8 cellular contexts compared by ENCODE assay signal in the genomic region with DNA sequence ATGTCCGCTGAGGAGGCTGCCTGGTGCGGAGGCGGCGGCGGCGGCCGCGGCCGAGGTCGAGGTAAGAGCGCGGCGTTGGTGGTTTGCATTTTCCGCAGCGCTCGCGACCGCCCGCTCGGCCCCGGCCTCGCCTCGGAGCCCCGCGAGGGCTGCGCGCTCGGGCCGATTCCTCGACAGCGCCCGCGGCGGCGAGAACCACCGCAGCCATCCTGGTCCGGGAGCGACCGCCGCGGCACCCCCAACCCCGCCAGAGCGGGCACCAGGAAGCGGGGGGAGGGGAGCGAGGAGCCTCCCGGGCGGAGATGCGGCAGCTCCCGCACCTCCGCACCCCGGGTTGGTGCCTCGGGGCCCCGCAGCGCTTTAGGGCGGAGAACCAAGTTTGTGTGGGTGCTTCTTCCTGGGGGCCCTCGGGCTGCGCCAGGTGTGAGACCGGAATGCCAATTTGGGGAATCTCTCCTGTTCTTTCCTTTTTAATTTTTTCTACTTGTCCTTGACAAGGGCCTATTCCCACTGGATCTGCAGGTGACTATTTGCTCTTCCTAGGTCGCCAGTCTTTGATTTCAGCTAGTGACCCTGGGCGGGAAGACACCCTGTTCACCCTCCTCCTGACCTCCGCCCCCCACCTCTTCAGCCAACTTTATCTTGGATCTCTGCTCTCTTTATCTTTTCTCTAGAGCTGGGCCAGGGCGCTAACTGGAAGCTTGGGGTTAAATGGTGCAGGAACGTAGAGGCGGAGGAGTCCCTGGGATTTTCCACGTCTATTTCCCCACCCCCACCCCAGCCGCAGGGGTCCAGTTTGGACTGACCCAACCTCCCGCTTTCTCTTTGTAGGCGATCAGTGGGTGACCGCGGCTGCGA. TPM values are rescaled to one million over a fixed set of nuclear protein-coding genes. Genes with fewer than 3 reads are reported as not detected.
DNase-seq lines count a peak whose midpoint lies in the region; ATAC-seq, FAIRE-seq and TF ChIP-seq lines count a peak whose summit lies in the region.

A gene with protein sequence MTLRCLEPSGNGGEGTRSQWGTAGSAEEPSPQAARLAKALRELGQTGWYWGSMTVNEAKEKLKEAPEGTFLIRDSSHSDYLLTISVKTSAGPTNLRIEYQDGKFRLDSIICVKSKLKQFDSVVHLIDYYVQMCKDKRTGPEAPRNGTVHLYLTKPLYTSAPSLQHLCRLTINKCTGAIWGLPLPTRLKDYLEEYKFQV (plus strand): TSS at position 822 of the 858 bp plus-strand sequence. CDS start 223 bp downstream, outside the sequence.

- H3K9ac ChIP-seq in endothelial cell of umbilical vein (replicated peaks; ENCODE audit: extremely low read depth, insufficient read depth, low read length) (no peak within 1 kb of the TSS), mucosa of stomach (ENCODE audit: low read length) (peak within 1 kb of the TSS; percentile 82)

- whole genome bisulfite sequencing in thymus: under 1% methylated on average over 71 of the region's 71 CpGs

- no peaks in the 10 kb centered on the region for H3K79me2 ChIP-seq in endothelial cell of umbilical vein (ENCODE audit: control insufficient read depth, insufficient read depth, low read length)

- peak; percentile 31 for FAIRE-seq in endothelial cell of umbilical vein (lab: Jason Lieb, UNC)

- no peaks in the 10 kb centered on the region for H4K20me1 ChIP-seq in endothelial cell of umbilical vein (replicated peaks; ENCODE audit: control insufficient read depth, extremely low read depth, insufficient read depth, low read length)

- POLR2A ChIA-PET in endothelial cell of umbilical vein (lab: Charles Lee): no interaction called here

- no peak for TF ChIP-seq CTCF in endothelial cell of umbilical vein (IDR thresholded peaks at IDR 0.05; ENCODE audit: extremely low read depth in 1 of 2, insufficient read depth in 1 of 2, low read depth in 1 of 2, low read length in 2 of 2)

- H3K9me1 ChIP-seq in endothelial cell of umbilical vein (replicated peaks; ENCODE audit: control insufficient read depth, extremely low read depth, insufficient read depth, low read length): no peaks in the 10 kb centered on the region

- dilution Hi-C loops in endothelial cell of umbilical vein (cut with MboI; ENCODE audit: extremely low pct_ligation_motif_present, low sequenced_read_pairs): no loop called here

- H3K27ac ChIP-seq in endothelial cell of umbilical vein (ENCODE audit: insufficient read depth, low read depth, low read length) (no peak within 1 kb of the TSS), thymus (ENCODE audit: low read depth) (peak within 1 kb of the TSS; percentile 88)

- H3K4me1 ChIP-seq in endothelial cell of umbilical vein (ENCODE audit: control insufficient read depth, extremely low read depth, insufficient read depth, low read length) (peaks cover 24% of the 10 kb centered on the region), mucosa of stomach (ENCODE audit: control insufficient read depth, insufficient read depth, low read length) (no peaks in the 10 kb centered on the region), thymus (ENCODE audit: control insufficient read depth, insufficient read depth, low read length) (peaks cover 15% of the 10 kb centered on the region)

- H3K4me3 ChIP-seq in endothelial cell of umbilical vein (replicated peaks in 1 of 3; ENCODE audit: insufficient read depth in 1 of 3, low read depth in 1 of 3, low read length in 3 of 3) (peak within 1 kb of the TSS; percentile 24 to 71 (median 68)), mucosa of stomach (ENCODE audit: low read length) (peak within 1 kb of the TSS; percentile 73), thymus (ENCODE audit: low read length) (peak within 1 kb of the TSS; percentile 67)

- H2AFZ ChIP-seq in endothelial cell of umbilical vein (ENCODE audit: low read depth, low read length): peak within 1 kb of the TSS; percentile 91

- H3K27me3 ChIP-seq in endothelial cell of umbilical vein (ENCODE audit: control insufficient read depth in 2 of 2, insufficient read depth in 2 of 2, low read length in 2 of 2) (peaks cover 34 to 37% of the 10 kb centered on the region in 2 experiments), mucosa of stomach (ENCODE audit: control insufficient read depth, insufficient read depth, low read length) (peaks cover 17% of the 10 kb centered on the region), thymus (ENCODE audit: control insufficient read depth, insufficient read depth) (peaks cover 55% of the 10 kb centered on the region)

- BruUV-seq in endothelial cell of umbilical vein (replicated peaks; lab: Mats Ljungman, UMichigan): no TSS peak

- H3K9me3 ChIP-seq in endothelial cell of umbilical vein (replicated peaks; ENCODE audit: control insufficient read depth, insufficient read depth, low read length) (no peaks in the 10 kb centered on the region), mucosa of stomach (ENCODE audit: control insufficient read depth, low read length) (no peaks in the 10 kb centered on the region), thymus (ENCODE audit: control insufficient read depth) (peaks cover 2% of the 10 kb centered on the region)

- peak within 1 kb of the TSS; percentile 60 for H3K4me2 ChIP-seq in endothelial cell of umbilical vein (ENCODE audit: insufficient read depth, low read length)

- DNase-seq in LoVo (ENCODE audit: low spot score): peak; percentile 47
- peak; percentile 18 for DNase-seq in activated CD4-positive, alpha-beta T cell treated with anti-CD3 and anti-CD28 coated beads, Interleukin-2, amount 50 U/mL, for 1 hour
- peak; percentile 8 for DNase-seq in endothelial cell of umbilical vein (ENCODE audit: low read depth, low spot score)
- DNase-seq in NCI-H187 treated with DMSO at 0.1 percent for 48 hours (lab: John Stamatoyannopoulos, UW): no peak

- CTCF ChIA-PET in endothelial cell of umbilical vein (lab: Charles Lee): interaction anchor here (1.3 to 11.2 kb wide), 3 partner anchors 69 to 529 kb away, joined by 5 to 366 read pairs (median 17); no protein-coding TSS in a partner anchor

- no peak for TF ChIP-seq POLR2A in endothelial cell of umbilical vein (IDR thresholded peaks at IDR 0.05; ENCODE audit: low read depth, low read length)

- intact Hi-C loops in endothelial cell of umbilical vein (cut with micrococcal nuclease): loop anchor here (1.0 to 5.0 kb wide), 6 partner anchors 19 to 265 kb away; no protein-coding TSS in a partner anchor

- H3K36me3 ChIP-seq in endothelial cell of umbilical vein (ENCODE audit: control insufficient read depth in 2 of 2, extremely low read depth in 1 of 2, insufficient read depth in 2 of 2, low read length in 2 of 2): no peaks in the 10 kb centered on the region
- no peaks in the 10 kb centered on the region for H3K36me3 ChIP-seq in mucosa of stomach (ENCODE audit: control insufficient read depth, insufficient read depth, low read length)
- H3K36me3 ChIP-seq in thymus (ENCODE audit: control insufficient read depth, insufficient read depth): no peaks in the 10 kb centered on the region

- peak; percentile 8 for ATAC-seq in GM19035 (IDR thresholded peaks at IDR 0.05; ENCODE audit: unreplicated experiment)
- no peak for ATAC-seq in HG03175 (IDR thresholded peaks at IDR 0.05; ENCODE audit: unreplicated experiment)

TF ChIP-seq in endothelial cell of umbilical vein, 7 proteins besides CTCF, POLR2A, EP300 and RAD21:
- TF ChIP-seq JUN (IDR thresholded peaks at IDR 0.05; ENCODE audit: borderline replicate concordance, insufficient read depth, insufficient read length, low read depth) (no peak), POLR2AphosphoS5 (IDR thresholded peaks at IDR 0.05; ENCODE audit: insufficient read depth, low read depth, low read length) (no peak), MYC (IDR thresholded peaks at IDR 0.05; ENCODE audit: low read depth, low read length) (no peak), EZH2 (IDR thresholded peaks at IDR 0.05; ENCODE audit: borderline replicate concordance, low read depth, low read length, severe bottlenecking) (no peak), GATA2 (IDR thresholded peaks at IDR 0.05; ENCODE audit: insufficient read depth, insufficient read length, low read depth, low read length) (no peak), FOS (IDR thresholded peaks at IDR 0.05; ENCODE audit: borderline replicate concordance, insufficient read depth, low read length) (no peak)
- TF ChIP-seq, protein P1, sequence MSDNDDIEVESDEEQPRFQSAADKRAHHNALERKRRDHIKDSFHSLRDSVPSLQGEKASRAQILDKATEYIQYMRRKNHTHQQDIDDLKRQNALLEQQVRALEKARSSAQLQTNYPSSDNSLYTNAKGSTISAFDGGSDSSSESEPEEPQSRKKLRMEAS (IDR thresholded peaks at IDR 0.05; ENCODE audit: insufficient read depth, insufficient read length): no peak
TF ChIP-seq in endothelial cell of umbilical vein: peak in this region for 0.

RNA-seq across cellular contexts. Expression of the gene that starts here (rescaled TPM):
- 4.1 and 5.6 TPM in 2 replicates for total RNA-seq in endothelial cell of umbilical vein
- polyA plus RNA-seq in endothelial cell of umbilical vein (2.4 and 3.5 TPM in 2 replicates), thymus (48.8 TPM)
- 1.9 and 3.3 TPM in 2 replicates for polyA plus RNA-seq in endothelial cell of umbilical vein (2011; cell fraction: cytosol; rRNA removed)
- 4.7 and 5.5 TPM in 2 replicates for polyA plus RNA-seq in endothelial cell of umbilical vein (2011; cell fraction: nucleus; rRNA removed)
- 0.46 and 0.62 TPM in 2 replicates for polyA plus RNA-seq in endothelial cell of umbilical vein (2012)
- polyA minus RNA-seq in endothelial cell of umbilical vein: 3.4 and 4.2 TPM in 2 replicates
- 3.2 TPM for polyA minus RNA-seq in endothelial cell of umbilical vein (2011; cell fraction: cytosol; rRNA and poly(A)+ RNA removed)
- polyA minus RNA-seq in endothelial cell of umbilical vein (2011; cell fraction: nucleus; rRNA and poly(A)+ RNA removed): 2.1 and 2.7 TPM in 2 replicates
